17 cellular contexts compared by ENCODE assay signal in the genomic region with DNA sequence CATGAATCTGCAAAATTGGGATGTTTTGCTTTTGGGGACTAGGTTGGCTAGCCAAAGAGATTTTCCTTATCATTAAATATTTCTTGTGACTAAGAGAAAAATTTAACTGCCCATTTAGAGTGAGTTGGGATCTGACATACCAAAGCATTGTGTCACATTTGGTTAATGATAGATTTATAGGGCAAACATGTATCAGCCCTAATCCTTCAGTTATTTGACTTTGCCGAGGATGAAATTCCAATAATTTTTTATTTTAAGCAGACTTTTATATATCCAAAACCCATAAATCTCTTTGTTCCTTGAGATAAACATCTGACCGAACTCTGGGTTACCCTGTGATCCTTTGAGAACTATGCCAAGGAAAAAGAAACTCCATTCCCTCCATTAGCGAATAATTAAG.
DNase-seq lines count a peak whose midpoint lies in the region; ATAC-seq and TF ChIP-seq lines count a peak whose summit lies in the region.
"Had no signal": no experiment of that assay in that cellular context is flagged by ENCODE, and none has a peak within 500 bp of the region (broad histone marks: within the 10 kb centered on the region; RNA-seq: fewer than 3 reads in every experiment).

No MANE protein-coding gene starts in this region.

- no peaks in the 10 kb centered on the region for H3K4me1 ChIP-seq in testis
- H3K4me1 ChIP-seq in right cardiac atrium (ENCODE audit: control insufficient read depth, insufficient read depth, low read length): no peaks in the 10 kb centered on the region
- H3K4me1 ChIP-seq: prostate gland had no signal

- DNase-seq in AG08396 (ENCODE audit: low spot score) (peak; percentile 34), HT-29 (ENCODE audit: low spot score) (peak; percentile 74), cardiac fibroblast (ENCODE audit: low read depth in 2 of 2) (peak; percentile 21 to 23), omental fat pad (ENCODE audit: low spot score) (no peak), ureter (ENCODE audit: low spot score) (no peak), testis (no peak), right cardiac atrium (no peak)
- no peak for DNase-seq in activated CD8-positive, alpha-beta memory T cell treated with anti-CD3 and anti-CD28 coated beads, Interleukin-2, amount 50 U/mL, for 48 hours
- DNase-seq: amygdala, cortex of kidney, hypothalamus, SHP77 treated with DMSO at 0.1 percent for 48 hours, T-helper 9 cell had no signal

- H3K27ac ChIP-seq in testis (no peak overlapping the region), right cardiac atrium (ENCODE audit: low read length) (no peak overlapping the region)
- H3K27ac ChIP-seq: prostate gland had no signal

- TF ChIP-seq CTCF in cardiac fibroblast (IDR thresholded peaks at IDR 0.05; ENCODE audit: low read depth, low read length) (no peak), omental fat pad (IDR thresholded peaks at IDR 0.05) (no peak), testis (IDR thresholded peaks at IDR 0.05) (no peak)

- ATAC-seq in omental fat pad (ENCODE audit: low FRiP score) (peak; percentile 48), right cardiac atrium (no peak)
- ATAC-seq: K562, left lobe of liver had no signal

- H3K36me3 ChIP-seq in testis (ENCODE audit: low read depth, missing control alignments): no peaks in the 10 kb centered on the region
- H3K36me3 ChIP-seq: HAP-1, prostate gland had no signal

- no peaks in the 10 kb centered on the region for H3K9me3 ChIP-seq in testis
- H3K9me3 ChIP-seq in right cardiac atrium (ENCODE audit: control insufficient read depth, low read length): no peaks in the 10 kb centered on the region
- H3K9me3 ChIP-seq: HAP-1, prostate gland had no signal

- intact Hi-C loops in testis (cut with DNase I; ENCODE audit: low total_unique reads): no loop called here
- intact Hi-C loops in right cardiac atrium (cut with DNase I): no loop called here

- H3K4me3 ChIP-seq in cardiac fibroblast (replicated peaks in 1 of 2; ENCODE audit: low read depth in 2 of 2, low read length in 2 of 2) (no peak overlapping the region), testis (no peak overlapping the region), right cardiac atrium (ENCODE audit: low read length) (no peak overlapping the region)
- H3K4me3 ChIP-seq: HAP-1, K562, prostate gland had no signal

- TF ChIP-seq POLR2A in testis (IDR thresholded peaks at IDR 0.05): no peak

- WGBS in testis, 2 donors: 88 to 90% methylated on average over 3 of the region's 3 CpGs
- WGBS in right cardiac atrium: 94% methylated on average over 3 of the region's 3 CpGs

- H3K27me3 ChIP-seq in testis (no peaks in the 10 kb centered on the region), right cardiac atrium (ENCODE audit: control insufficient read depth, insufficient read depth) (no peaks in the 10 kb centered on the region)

Comparison
In these comparisons a context has a peak if more than half of its experiments do, and no peak if none do; other contexts are left out.
1. DNase-seq: peak in AG08396 (single experiment), HT-29 (single experiment) and cardiac fibroblast (2 of 2); none in omental fat pad (single experiment), activated CD8-positive, alpha-beta memory T cell treated with anti-CD3 and anti-CD28 coated beads, Interleukin-2, amount 50 U/mL, for 48 hours (single experiment), ureter (single experiment), testis (single experiment) and right cardiac atrium (0 of 3).